Comparison of ENCODE assay signal across 24 cellular contexts in genomic region chr15:42994546-42994945, GRCh38.
DNase-seq lines count a peak whose midpoint lies in the region; ATAC-seq and TF ChIP-seq lines count a peak whose summit lies in the region.
"Had no signal": no experiment of that assay in that cellular context is flagged by ENCODE, and none has a peak within 500 bp of the region (broad histone marks: within the 10 kb centered on the region; RNA-seq: fewer than 3 reads in every experiment).

No MANE protein-coding gene starts in this region.

- H3K23ac ChIP-seq in mesendoderm (ENCODE audit: low read length) = no peak overlapping the region

- H2BK15ac ChIP-seq in mesendoderm (replicated peaks; ENCODE audit: low read depth) = no peak overlapping the region

- no peaks in the 10 kb centered on the region for H3K4me1 ChIP-seq in mesendoderm (ENCODE audit: control insufficient read depth, low read depth, low read length)
- H3K4me1 ChIP-seq: BE2C, colonic mucosa, prostate gland, stomach had no signal

- H3K9ac ChIP-seq in mesendoderm (ENCODE audit: low read length) = no peak overlapping the region
- H3K9ac ChIP-seq: SK-N-SH had no signal

- H3K79me2 ChIP-seq in mesendoderm (ENCODE audit: control insufficient read depth, insufficient read depth, low read length) = no peaks in the 10 kb centered on the region

- H3K27me3 ChIP-seq in mesendoderm (ENCODE audit: insufficient read depth, low read length, poor library complexity) = no peaks in the 10 kb centered on the region
- H3K27me3 ChIP-seq: BE2C, colonic mucosa, MG63, stomach had no signal

- no peaks in the 10 kb centered on the region for H3K79me1 ChIP-seq in mesendoderm (ENCODE audit: low read length)

- WGBS in mesendoderm (ENCODE audit: extremely low coverage, insufficient coverage, low lambda C conversion rate) = no CpG with 5 or more reads among the region's 2 CpGs

- no peak for TF ChIP-seq CTCF in cardiac fibroblast (IDR thresholded peaks at IDR 0.05; ENCODE audit: low read depth, low read length)

- no peak overlapping the region for H4K5ac ChIP-seq in mesendoderm (ENCODE audit: low read length)

- H3K36me3 ChIP-seq in mesendoderm (ENCODE audit: control insufficient read depth, insufficient read depth, low read length) = no peaks in the 10 kb centered on the region
- H3K36me3 ChIP-seq: colonic mucosa, prostate gland had no signal

- no peak overlapping the region for H2AK5ac ChIP-seq in mesendoderm (ENCODE audit: low read length)

- no peak overlapping the region for H4K8ac ChIP-seq in mesendoderm (ENCODE audit: low read depth, low read length)

- no peak overlapping the region for H2BK5ac ChIP-seq in mesendoderm (ENCODE audit: low read length)

- no peak overlapping the region for H3K27ac ChIP-seq in mesendoderm (ENCODE audit: low read depth, low read length)
- H3K27ac ChIP-seq: colonic mucosa, epithelial cell of prostate, prostate gland, stomach had no signal

- H3K4me3 ChIP-seq in cardiac fibroblast (replicated peaks in 1 of 2; ENCODE audit: low read depth in 2 of 2, low read length in 2 of 2) = no peak overlapping the region
- H3K4me3 ChIP-seq in mesendoderm (ENCODE audit: low read length) = no peak overlapping the region
- H3K4me3 ChIP-seq: colonic mucosa, MG63, prostate gland, stomach had no signal

- no peak overlapping the region for H3K18ac ChIP-seq in mesendoderm (ENCODE audit: low read length)

- no peak for ATAC-seq in HG02798 (IDR thresholded peaks at IDR 0.05; ENCODE audit: poor library complexity, unreplicated experiment)
- ATAC-seq: activated naive CD8-positive, alpha-beta T cell treated with anti-CD3 and anti-CD28 coated beads, Interleukin-2, amount 50 U/mL, for 24 hours; left lobe of liver; naive thymus-derived CD4-positive, alpha-beta T cell had no signal

- no peak overlapping the region for H3K4ac ChIP-seq in mesendoderm (ENCODE audit: low read depth, low read length)

- H3K56ac ChIP-seq in mesendoderm (ENCODE audit: low read length) = no peak overlapping the region

- DNase-seq in AG20443 (ENCODE audit: low spot score) (peak; percentile 12), HS-5 (ENCODE audit: low read depth) (peak; percentile 41), cardiac fibroblast (ENCODE audit: low read depth in 2 of 2) (peak; percentile 50 to 62), mesendoderm (peak; percentile 34), SW480 (ENCODE audit: low spot score) (no peak), DMS153 treated with DMSO at 0.1 percent for 48 hours (lab: John Stamatoyannopoulos, UW; ENCODE audit: unreplicated experiment) (no peak)
- DNase-seq in activated CD4-positive, alpha-beta T cell treated with anti-CD3 and anti-CD28 coated beads, Interleukin-2, amount 50 U/mL, for 48 hours = no peak
- DNase-seq: activated CD4-positive, alpha-beta T cell treated with anti-CD3 and anti-CD28 coated beads, Interleukin-2, amount 50 U/mL, for 1 hour; activated naive CD8-positive, alpha-beta T cell treated with anti-CD3 and anti-CD28 coated beads, Interleukin-2, amount 50 U/mL, for 24 hours; activated T-cell treated with anti-CD3 and anti-CD28 coated beads, Interleukin-2, amount 50 U/mL, for 24 hours; BE2C; colonic mucosa; DMS 273 treated with DMSO at 0.1 percent for 48 hours; hypothalamus; MG63; naive thymus-derived CD4-positive, alpha-beta T cell; NCI-H526; SK-N-SH; stimulated activated CD4-positive, alpha-beta T cell treated with anti-CD3 and anti-CD28 coated beads, Interleukin-15, amount 100 ng/mL, for 24 hours; stomach had no signal

- no peak overlapping the region for H3K4me2 ChIP-seq in mesendoderm (ENCODE audit: low read length)
- H3K4me2 ChIP-seq: SK-N-SH had no signal

- H2BK120ac ChIP-seq in mesendoderm (ENCODE audit: low read depth, low read length) = no peak overlapping the region

Comparison
In these comparisons a context has a peak if more than half of its experiments do, and no peak if none do; other contexts are left out.
1. DNase-seq: peak in AG20443 (single experiment), HS-5 (single experiment), cardiac fibroblast (2 of 2) and mesendoderm (single experiment); none in activated CD4-positive, alpha-beta T cell treated with anti-CD3 and anti-CD28 coated beads, Interleukin-2, amount 50 U/mL, for 48 hours (0 of 2), SW480 (single experiment) and DMS153 treated with DMSO at 0.1 percent for 48 hours (single experiment).